In the genomic region with DNA sequence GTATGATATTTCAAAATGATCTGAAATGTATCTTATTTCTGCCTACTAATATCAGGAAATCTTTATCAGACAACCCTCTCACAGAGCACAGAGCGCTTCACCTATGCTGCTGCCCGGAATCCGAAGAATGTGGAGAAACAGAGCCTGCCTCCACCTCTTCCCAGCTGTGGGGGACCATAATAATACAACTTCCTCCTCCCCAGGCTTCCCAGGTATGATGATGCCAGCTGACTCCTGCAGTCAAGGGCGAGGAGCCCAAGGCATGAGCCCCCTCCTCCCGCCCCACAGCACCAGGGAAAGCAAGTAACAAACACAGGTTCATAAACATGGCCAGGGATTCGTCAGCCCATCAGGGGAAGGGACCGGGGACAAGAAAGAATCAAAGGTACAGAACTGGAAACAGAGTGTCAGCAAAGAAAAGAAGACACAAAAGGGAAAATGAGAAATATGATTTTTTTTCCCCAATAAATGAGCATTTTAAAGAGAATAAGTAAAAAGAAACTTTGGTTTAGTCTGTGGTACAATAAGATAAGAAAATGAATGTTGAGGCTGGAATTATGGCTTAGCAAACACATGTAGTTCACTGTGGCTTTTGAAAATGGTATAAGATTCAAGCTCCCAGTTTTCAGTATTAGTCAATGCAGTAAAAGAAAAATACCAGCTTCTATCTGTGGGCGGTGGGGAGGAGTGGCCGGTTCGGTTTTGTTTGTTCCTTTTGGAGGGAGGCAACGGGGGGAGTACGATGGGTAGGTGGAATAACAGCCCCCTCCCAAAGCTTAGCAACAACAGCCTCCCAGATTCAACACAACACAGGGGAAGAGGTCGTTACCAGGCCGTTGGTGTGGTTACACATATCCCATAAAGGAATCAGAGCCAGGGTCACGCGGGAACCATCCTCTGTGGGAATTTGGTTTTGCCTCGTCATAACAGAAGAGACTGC, we compare ENCODE assay signal across 14 cellular contexts.
A peak's percentile ranks its signal among the peaks of the same experiment; 100 is the strongest.
DNase-seq lines count a peak whose midpoint lies in the region; ATAC-seq and TF ChIP-seq lines count a peak whose summit lies in the region.
"Had no signal": no experiment of that assay in that cellular context is flagged by ENCODE, and none has a peak within 500 bp of the region (broad histone marks: within the 10 kb centered on the region; RNA-seq: fewer than 3 reads in every experiment).

No MANE protein-coding gene starts in this region.

- H3K27ac ChIP-seq in brain microvascular endothelial cell, result peak overlapping the region; percentile 5
- H3K27ac ChIP-seq in mesodermal cell (ENCODE audit: low read depth, low read length, severe bottlenecking), result peak overlapping the region; percentile 78
- H3K27ac ChIP-seq: HL-60, right atrium auricular region had no signal

- DNase-seq in ACHN (peak; percentile 7), brain microvascular endothelial cell (peak; percentile 84), G401 (ENCODE audit: low spot score) (no peak), NCI-H2171 treated with DMSO at 0.1 percent for 48 hours (lab: John Stamatoyannopoulos, UW) (no peak), NK-92 (lab: John Stamatoyannopoulos, UW; ENCODE audit: unreplicated experiment) (no peak), superior temporal gyrus (ENCODE audit: extremely low spot score) (no peak)
- DNase-seq: C1 segment of cervical spinal cord, NCI-H1105 treated with DMSO at 0.1 percent for 48 hours, NCI-H748 treated with DMSO at 0.1 percent for 48 hours had no signal

- in situ Hi-C loops in ACHN (cut with HindIII; ENCODE audit: low pct_ligation_motif_present, low pct_unique_long_range_greater_than_20kb, low sequenced_read_pairs) (no loop called here), brain microvascular endothelial cell (cut with HindIII; ENCODE audit: low pct_ligation_motif_present, low sequenced_read_pairs) (no loop called here), G401 (cut with HindIII; ENCODE audit: low sequenced_read_pairs) (no loop called here)

- no peak overlapping the region for H3K4me3 ChIP-seq in brain microvascular endothelial cell (ENCODE audit: low read depth, low read length)
- H3K4me3 ChIP-seq in mesodermal cell (ENCODE audit: extremely low read depth, insufficient read depth, low read length, poor library complexity, severe bottlenecking), result no peak overlapping the region
- H3K4me3 ChIP-seq: right atrium auricular region had no signal

- TF ChIP-seq CTCF in brain microvascular endothelial cell (IDR thresholded peaks at IDR 0.05; ENCODE audit: low read depth, low read length, missing control alignments), result no peak

- no peaks in the 10 kb centered on the region for H3K9me3 ChIP-seq in mesodermal cell (ENCODE audit: control insufficient read depth, low read length)
- H3K9me3 ChIP-seq: right atrium auricular region had no signal

- H3K4me1 ChIP-seq in mesodermal cell (ENCODE audit: control insufficient read depth, insufficient read depth, low read length, poor library complexity, severe bottlenecking), result peaks cover 34% of the 10 kb centered on the region

- H3K36me3 ChIP-seq in brain microvascular endothelial cell (replicated peaks) (no peaks in the 10 kb centered on the region), mesodermal cell (ENCODE audit: control insufficient read depth, insufficient read depth, low read length) (peaks cover 8% of the 10 kb centered on the region)

- 60 to 64% methylated on average over 2 to 5 of the region's 17 CpGs for WGBS in mesodermal cell (ENCODE audit: insufficient coverage in 2 of 2), 2 experiments

- peak; percentile 51 for ATAC-seq in HG02884 (IDR thresholded peaks at IDR 0.05; ENCODE audit: unreplicated experiment)
- ATAC-seq: SK-N-SH treated with all-trans-retinoic acid at 6 μM for 48 hours had no signal

- H3K27me3 ChIP-seq in brain microvascular endothelial cell (replicated peaks), result no peaks in the 10 kb centered on the region
- H3K27me3 ChIP-seq: right atrium auricular region had no signal

Comparison
In these comparisons a context has a peak if more than half of its experiments do, and no peak if none do; other contexts are left out.
1. DNase-seq: peak in ACHN (single experiment) and brain microvascular endothelial cell (single experiment); none in G401 (single experiment), NCI-H2171 treated with DMSO at 0.1 percent for 48 hours (single experiment), NK-92 (single experiment) and superior temporal gyrus (single experiment).